In the genomic region with DNA sequence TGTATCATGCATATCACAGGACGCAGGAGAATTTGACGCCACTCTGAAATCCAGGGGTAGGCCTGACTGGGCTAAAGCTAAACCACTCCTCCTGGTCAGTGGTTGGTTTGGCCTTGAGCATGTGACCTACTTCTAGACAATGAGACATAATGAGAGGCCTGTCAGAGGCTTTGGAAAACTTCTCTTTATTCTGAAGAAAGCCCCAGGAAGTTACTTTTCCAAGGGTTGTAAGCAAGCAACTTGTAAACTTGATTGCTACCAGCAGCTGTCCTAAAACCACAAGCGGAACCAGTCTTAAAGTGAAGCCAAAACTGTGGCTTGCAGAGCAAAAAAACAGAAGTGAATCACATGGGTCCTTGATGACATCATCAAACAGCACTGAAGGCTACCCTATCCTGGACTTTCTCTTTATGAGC, we compare ENCODE assay signal across 9 cellular contexts.
A peak's percentile ranks its signal among the peaks of the same experiment; 100 is the strongest.
DNase-seq lines count a peak whose midpoint lies in the region; ATAC-seq and TF ChIP-seq lines count a peak whose summit lies in the region.
"Had no signal": no experiment of that assay in that cellular context is flagged by ENCODE, and none has a peak within 500 bp of the region (broad histone marks: within the 10 kb centered on the region; RNA-seq: fewer than 3 reads in every experiment).

No MANE protein-coding gene starts in this region.

- H3K4me3 Mint-ChIP-seq in GM23338: no peak overlapping the region
- no peak overlapping the region for H3K4me3 Mint-ChIP-seq in Caco-2 (ENCODE audit: unreplicated experiment)

- peak; percentile 51 for ATAC-seq in foreskin keratinocyte
- peak; percentile 56 to 87 (median 70) for ATAC-seq in psoas muscle
- no peak; the same call in 1 of the 3 replicates for ATAC-seq in GM23338

- intact Hi-C loops in psoas muscle (cut with DNase I) (no loop called here), Caco-2 (cut with micrococcal nuclease; ENCODE audit: unreplicated experiment) (no loop called here)

- H3K27me3 ChIP-seq in foreskin keratinocyte: no peaks in the 10 kb centered on the region
- no peaks in the 10 kb centered on the region for H3K27me3 ChIP-seq in psoas muscle (ENCODE audit: insufficient read depth in 3 of 3, low read length in 2 of 3)
- no peaks in the 10 kb centered on the region for H3K27me3 ChIP-seq in GM23338 (ENCODE audit: insufficient read depth)
- no peaks in the 10 kb centered on the region for H3K27me3 ChIP-seq in effector memory CD4-positive, alpha-beta T cell (replicated peaks; ENCODE audit: control insufficient read depth, insufficient read depth, low read length, poor library complexity, severe bottlenecking)
- H3K27me3 ChIP-seq in Caco-2 (replicated peaks; ENCODE audit: control insufficient read depth, insufficient read depth, low read length): no peaks in the 10 kb centered on the region

- H3K4me3 ChIP-seq in psoas muscle (no peak overlapping the region), GM23338 (no peak overlapping the region), Caco-2 (ENCODE audit: low read depth, low read length) (no peak overlapping the region)
- H3K4me3 ChIP-seq in effector memory CD4-positive, alpha-beta T cell (ENCODE audit: insufficient read depth, low read depth, low read length, poor library complexity, severe bottlenecking): no peak overlapping the region

- CTCF ChIA-PET in Caco-2 (lab: Charles Lee): no interaction called here

- H3K9me3 ChIP-seq in psoas muscle: no peaks in the 10 kb centered on the region
- no peaks in the 10 kb centered on the region for H3K9me3 ChIP-seq in effector memory CD4-positive, alpha-beta T cell (ENCODE audit: control insufficient read depth, low read length)
- no peaks in the 10 kb centered on the region for H3K9me3 ChIP-seq in Caco-2

- POLR2A ChIA-PET in Caco-2 (lab: Charles Lee): no interaction called here

- H3K9me2 ChIP-seq in GM23338 (ENCODE audit: insufficient read depth): no peaks in the 10 kb centered on the region

- TF ChIP-seq CTCF in foreskin keratinocyte (conservative IDR thresholded peaks at IDR 0.05) (no peak), psoas muscle (IDR thresholded peaks at IDR 0.05) (no peak), GM23338 (conservative IDR thresholded peaks at IDR 0.05; ENCODE audit: low read depth in 2 of 2) (no peak), Caco-2 (IDR thresholded peaks at IDR 0.05; ENCODE audit: insufficient read depth in 1 of 2, low read depth in 1 of 2, low read length in 1 of 2, severe bottlenecking in 1 of 2, unreplicated experiment in 1 of 2) (no peak)

- H3K4me1 Mint-ChIP-seq in GM23338: peaks cover 15% of the 10 kb centered on the region; the same call in 2 of the 3 replicates
- no peaks in the 10 kb centered on the region for H3K4me1 Mint-ChIP-seq in Caco-2 (ENCODE audit: low read depth, unreplicated experiment)

- BruUV-seq in Caco-2 (replicated peaks; lab: Mats Ljungman, UMichigan): no TSS peak

- DNase-seq in GM04503 (ENCODE audit: low read depth): peak; percentile 30
- peak; percentile 71 for DNase-seq in RPMI7951 (ENCODE audit: low read depth)
- no peak for DNase-seq in foreskin keratinocyte
- DNase-seq in psoas muscle: no peak
- DNase-seq in GM23338 (ENCODE audit: low spot score): no peak
- DNase-seq in effector memory CD4-positive, alpha-beta T cell: no peak
- no peak for DNase-seq in Caco-2
- DNase-seq in OCI-M2 (lab: John Stamatoyannopoulos, UW; ENCODE audit: unreplicated experiment): no peak
- DNase-seq: NCI-H2081 treated with DMSO at 0.1 percent for 48 hours had no signal

- H3K27ac ChIP-seq in foreskin keratinocyte (peak overlapping the region; percentile 23), psoas muscle (peak overlapping the region; percentile 39), GM23338 (ENCODE audit: low read depth) (no peak overlapping the region)
- no peak overlapping the region for H3K27ac ChIP-seq in effector memory CD4-positive, alpha-beta T cell (ENCODE audit: insufficient read depth, low read length, poor library complexity, severe bottlenecking)

- H3K4me1 ChIP-seq in foreskin keratinocyte (no peaks in the 10 kb centered on the region), psoas muscle (no peaks in the 10 kb centered on the region), GM23338 (ENCODE audit: insufficient read depth) (no peaks in the 10 kb centered on the region), Caco-2 (no peaks in the 10 kb centered on the region)
- no peaks in the 10 kb centered on the region for H3K4me1 ChIP-seq in effector memory CD4-positive, alpha-beta T cell (ENCODE audit: control insufficient read depth, insufficient read depth, low read length, poor library complexity, severe bottlenecking)

- no peaks in the 10 kb centered on the region for H3K36me3 ChIP-seq in psoas muscle (ENCODE audit: insufficient read depth in 1 of 2, low read depth in 1 of 2)
- H3K36me3 ChIP-seq in GM23338 (ENCODE audit: insufficient read depth): no peaks in the 10 kb centered on the region
- H3K36me3 ChIP-seq in effector memory CD4-positive, alpha-beta T cell (ENCODE audit: control insufficient read depth, insufficient read depth, low read length): no peaks in the 10 kb centered on the region
- H3K36me3 ChIP-seq in Caco-2 (ENCODE audit: control insufficient read depth, insufficient read depth, low read length): no peaks in the 10 kb centered on the region

- H2AFZ ChIP-seq in GM23338: no peak overlapping the region

- no peaks in the 10 kb centered on the region for H3K36me3 Mint-ChIP-seq in GM23338 (ENCODE audit: low read depth)
- no peaks in the 10 kb centered on the region for H3K36me3 Mint-ChIP-seq in Caco-2 (ENCODE audit: insufficient read depth, unreplicated experiment)

- H3K9me3 Mint-ChIP-seq in GM23338 (no peaks in the 10 kb centered on the region), Caco-2 (ENCODE audit: unreplicated experiment) (peaks cover 9% of the 10 kb centered on the region)

- H3K27ac Mint-ChIP-seq in GM23338 (no peak overlapping the region; the same call in 1 of the 2 replicates), Caco-2 (ENCODE audit: unreplicated experiment) (no peak overlapping the region)

- H3K27me3 Mint-ChIP-seq in GM23338 (ENCODE audit: insufficient read depth, low read depth, poor library complexity): peaks cover 2% of the 10 kb centered on the region
- H3K27me3 Mint-ChIP-seq in Caco-2 (ENCODE audit: insufficient read depth, unreplicated experiment): no peaks in the 10 kb centered on the region

- 31 to 49% (median 39%) methylated on average over 3 of the region's 3 CpGs for WGBS in psoas muscle, 3 donors

- no peaks in the 10 kb centered on the region for H4K20me1 ChIP-seq in GM23338 (replicated peaks; ENCODE audit: insufficient read depth)

- H3K79me2 ChIP-seq in GM23338 (replicated peaks; ENCODE audit: insufficient read depth): no peaks in the 10 kb centered on the region

- H3K4me2 ChIP-seq in GM23338: no peak overlapping the region

- H3F3A ChIP-seq in GM23338 (replicated peaks; ENCODE audit: low read depth): no peaks in the 10 kb centered on the region

Comparison
In these comparisons a context has a peak if more than half of its experiments do, and no peak if none do; other contexts are left out.
1. DNase-seq: peak in GM04503 (single experiment) and RPMI7951 (single experiment); none in foreskin keratinocyte (0 of 2), psoas muscle (0 of 2), GM23338 (single experiment), effector memory CD4-positive, alpha-beta T cell (0 of 3), Caco-2 (0 of 2) and OCI-M2 (single experiment).
2. H3K27ac ChIP-seq: peak in foreskin keratinocyte (single experiment) and psoas muscle (single experiment); none in GM23338 (single experiment) and effector memory CD4-positive, alpha-beta T cell (single experiment).